In genomic region chr20:20666359-20666758, GRCh38 we compare ENCODE assay signal across 17 cellular contexts. TPM values are rescaled to one million over a fixed set of nuclear protein-coding genes. Genes with fewer than 3 reads are reported as not detected.
A peak's percentile ranks its signal among the peaks of the same experiment; 100 is the strongest.
DNase-seq lines count a peak whose midpoint lies in the region; TF ChIP-seq lines count a peak whose summit lies in the region.
"Had no signal": no experiment of that assay in that cellular context is flagged by ENCODE, and none has a peak within 500 bp of the region (broad histone marks: within the 10 kb centered on the region; RNA-seq: fewer than 3 reads in every experiment).

No MANE protein-coding gene starts in this region.

- no peaks in the 10 kb centered on the region for H3K79me1 ChIP-seq in neuronal stem cell (ENCODE audit: low read depth, low read length)

- H3K9ac ChIP-seq in Loucy (ENCODE audit: low read depth, low read length, poor library complexity, severe bottlenecking) (peak overlapping the region; percentile 12), neuronal stem cell (ENCODE audit: low read depth, low read length, poor library complexity) (no peak overlapping the region)
- H3K9ac ChIP-seq: BLaER1 had no signal

- no peak overlapping the region for H2BK15ac ChIP-seq in neuronal stem cell (ENCODE audit: low read length)

- H4K20me1 ChIP-seq in Loucy (ENCODE audit: insufficient read depth, low read length, poor library complexity, severe bottlenecking) = no peaks in the 10 kb centered on the region

- H3K4me2 ChIP-seq in Loucy (ENCODE audit: low read depth, low read length, poor library complexity, severe bottlenecking) (peak overlapping the region; percentile 48), neuronal stem cell (ENCODE audit: insufficient read depth, low read length, poor library complexity, severe bottlenecking) (no peak overlapping the region)
- H3K4me2 ChIP-seq: BLaER1 had no signal

- H2AFZ ChIP-seq in Loucy (ENCODE audit: low read length) (no peak overlapping the region), neuronal stem cell (ENCODE audit: low read length) (peak overlapping the region; percentile 65)

- H3K79me2 ChIP-seq in Loucy (ENCODE audit: insufficient read depth, low read length) = no peaks in the 10 kb centered on the region

- no peaks in the 10 kb centered on the region for H3K9me2 ChIP-seq in Loucy (replicated peaks; ENCODE audit: low read depth, low read length)

- H3K14ac ChIP-seq in neuronal stem cell (ENCODE audit: low read length) = no peak overlapping the region

- no peak overlapping the region for H4K8ac ChIP-seq in neuronal stem cell (ENCODE audit: low read depth, low read length)

- no peak overlapping the region for H2BK12ac ChIP-seq in neuronal stem cell (ENCODE audit: low read length)

- H3K4me3 ChIP-seq in Loucy (ENCODE audit: low read length, poor library complexity, severe bottlenecking) (no peak overlapping the region), neuronal stem cell (ENCODE audit: low read length in 2 of 2) (no peak overlapping the region)
- H3K4me3 ChIP-seq: BLaER1, right atrium auricular region had no signal

- H2BK5ac ChIP-seq in neuronal stem cell (ENCODE audit: low read length) = no peak overlapping the region

- no peak overlapping the region for H3K4ac ChIP-seq in neuronal stem cell (ENCODE audit: low read length)

- H2AK5ac ChIP-seq in neuronal stem cell (ENCODE audit: low read depth, low read length) = no peak overlapping the region

- no peaks in the 10 kb centered on the region for H3K27me3 ChIP-seq in Loucy (ENCODE audit: insufficient read depth, low read length, poor library complexity, severe bottlenecking)
- H3K27me3 ChIP-seq in neuronal stem cell (ENCODE audit: control insufficient read depth in 3 of 3, insufficient read depth in 3 of 3, low read depth in 1 of 3, low read length in 3 of 3) = no peaks in the 10 kb centered on the region
- H3K27me3 ChIP-seq: BLaER1, right atrium auricular region had no signal

- peak in 2 of 3 experiments; percentile 12 to 43 for DNase-seq in NCI-H1417 (lab: John Stamatoyannopoulos, UW)
- no peak for DNase-seq in NCI-H1417 treated with DMSO at 0.1 percent for 48 hours (lab: John Stamatoyannopoulos, UW)
- no peak for DNase-seq in neuronal stem cell (ENCODE audit: low spot score)
- no peak for DNase-seq in hippocampal formation (lab: John Stamatoyannopoulos, UW)
- no peak for DNase-seq in NCI-H146 treated with DMSO at 0.1 percent for 48 hours (lab: John Stamatoyannopoulos, UW; ENCODE audit: unreplicated experiment)
- no peak for DNase-seq in stimulated activated CD8-positive, alpha-beta memory T cell treated with anti-CD3 and anti-CD28 coated beads, Interleukin-4, amount 100 ng/mL, for 48 hours
- DNase-seq: activated naive CD8-positive, alpha-beta T cell treated with anti-CD3 and anti-CD28 coated beads for 36 hours; cortex of kidney; KG1; left cardiac atrium; midbrain; NCI-H524 treated with DMSO at 0.1 percent for 48 hours; nucleus accumbens had no signal

- no peaks in the 10 kb centered on the region for H3F3A ChIP-seq in Loucy (ENCODE audit: low read depth)

- no peak overlapping the region for H3K18ac ChIP-seq in neuronal stem cell (ENCODE audit: low read length)

- no peak overlapping the region for H3K23ac ChIP-seq in neuronal stem cell (ENCODE audit: low read depth, low read length, poor library complexity)

- H3K27ac ChIP-seq in VCaP (peak overlapping the region; percentile 68), neuronal stem cell (replicated peaks; ENCODE audit: low read length) (no peak overlapping the region)
- H3K27ac ChIP-seq: BLaER1, right atrium auricular region had no signal

- no CpG with 5 or more reads among the region's 5 CpGs for WGBS in neuronal stem cell (ENCODE audit: extremely low coverage in 2 of 2, insufficient read length in 2 of 2, insufficient replicate concordance in 1 of 2), 2 donors

- H3K9me3 ChIP-seq in Loucy (ENCODE audit: insufficient read depth, low read depth, low read length) = no peaks in the 10 kb centered on the region
- no peaks in the 10 kb centered on the region for H3K9me3 ChIP-seq in neuronal stem cell (replicated peaks in 1 of 2; ENCODE audit: control insufficient read depth in 2 of 2, insufficient read depth in 1 of 2, low read depth in 1 of 2, low read length in 2 of 2)
- H3K9me3 ChIP-seq: BLaER1, right atrium auricular region had no signal

- H4K91ac ChIP-seq in neuronal stem cell (ENCODE audit: low read depth, low read length, poor library complexity) = no peak overlapping the region

- no peaks in the 10 kb centered on the region for H3K36me3 ChIP-seq in Loucy (ENCODE audit: insufficient read depth, low read length)
- H3K36me3 ChIP-seq in neuronal stem cell (replicated peaks in 1 of 2; ENCODE audit: control insufficient read depth in 2 of 2, insufficient read depth in 2 of 2, low read length in 2 of 2) = no peaks in the 10 kb centered on the region
- H3K36me3 ChIP-seq: BLaER1, right atrium auricular region had no signal

- no peak for TF ChIP-seq CTCF in Loucy (conservative IDR thresholded peaks at IDR 0.05; ENCODE audit: low read length)
- no peak for TF ChIP-seq CTCF in VCaP (conservative IDR thresholded peaks at IDR 0.05)

- H3K4me1 ChIP-seq in Loucy (ENCODE audit: insufficient read depth, low read length, poor library complexity, severe bottlenecking) (peaks cover 43% of the 10 kb centered on the region), neuronal stem cell (ENCODE audit: control insufficient read depth in 2 of 2, insufficient read depth in 1 of 2, low read depth in 1 of 2, low read length in 2 of 2) (peaks cover 2 to 6% of the 10 kb centered on the region in 2 donors)

- no peak overlapping the region for H2BK120ac ChIP-seq in neuronal stem cell (ENCODE audit: low read depth, low read length)

RNA-seq across cellular contexts. Expression of gene RALGAPA2, which starts 46.1 kb away (rescaled TPM):
- 6.5 TPM for polyA plus RNA-seq in neuronal stem cell (2013, experiment 1 of 2)
- polyA plus RNA-seq in neuronal stem cell (2013, experiment 2 of 2) = 6.5 TPM

Comparison
In these comparisons a context has a peak if more than half of its experiments do, and no peak if none do; other contexts are left out.
1. DNase-seq: peak in NCI-H1417 (2 of 3); none in NCI-H1417 treated with DMSO at 0.1 percent for 48 hours (single experiment), neuronal stem cell (single experiment), hippocampal formation (0 of 2), NCI-H146 treated with DMSO at 0.1 percent for 48 hours (single experiment) and stimulated activated CD8-positive, alpha-beta memory T cell treated with anti-CD3 and anti-CD28 coated beads, Interleukin-4, amount 100 ng/mL, for 48 hours (single experiment).